ENCODE assay signal across 11 cellular contexts in the genomic region with DNA sequence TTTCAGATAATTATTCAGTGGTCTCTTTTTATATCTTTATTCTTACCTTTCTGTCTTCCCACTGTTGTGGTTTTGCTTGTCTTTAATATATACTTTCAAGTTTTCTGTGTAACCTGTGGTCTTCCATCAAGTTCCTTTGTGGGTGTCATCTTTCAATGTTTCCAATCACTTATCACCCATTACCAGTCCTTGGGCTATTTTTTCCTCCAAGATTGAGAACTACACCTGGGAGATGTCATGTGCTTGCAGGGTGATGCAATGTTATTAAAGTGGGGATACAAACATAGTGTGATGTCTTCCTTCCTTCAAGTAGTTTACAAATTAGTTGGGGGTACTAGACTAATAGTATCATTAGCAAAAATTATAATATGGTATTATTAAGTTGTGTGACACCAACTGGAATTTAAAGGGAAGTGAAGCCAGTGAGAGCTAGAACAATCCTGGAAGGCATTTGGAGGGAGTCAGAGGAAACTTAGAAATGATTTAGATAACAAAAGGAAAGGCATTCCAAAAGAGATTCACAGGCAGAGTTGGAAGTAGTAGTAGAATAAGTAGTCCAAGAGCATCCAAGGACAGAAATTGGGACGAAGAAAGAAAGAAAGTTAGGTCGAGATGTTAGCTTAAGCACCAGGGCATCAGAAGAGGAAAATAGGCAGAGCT. TPM values are rescaled to one million over a fixed set of nuclear protein-coding genes. Genes with fewer than 3 reads are reported as not detected.
DNase-seq lines count a peak whose midpoint lies in the region; ATAC-seq and TF ChIP-seq lines count a peak whose summit lies in the region.
"Had no signal": no experiment of that assay in that cellular context is flagged by ENCODE, and none has a peak within 500 bp of the region (broad histone marks: within the 10 kb centered on the region; RNA-seq: fewer than 3 reads in every experiment).

No MANE protein-coding gene starts in this region.

- peaks cover 46% of the 10 kb centered on the region for H3K4me1 Mint-ChIP-seq in HFFc6 (ENCODE audit: low read depth)

- no peak for TF ChIP-seq EP300 in neural cell (conservative IDR thresholded peaks at IDR 0.05; ENCODE audit: poor library complexity, severe bottlenecking)

- peaks cover 24% of the 10 kb centered on the region for H3K36me3 Mint-ChIP-seq in HFFc6 (ENCODE audit: low read depth)

- H3K79me2 ChIP-seq in DND-41 (ENCODE audit: insufficient read depth, low read length) (peaks cover 85% of the 10 kb centered on the region), neural cell (replicated peaks; ENCODE audit: insufficient read depth, low read length) (peaks cover 60% of the 10 kb centered on the region)

- H3K9me3 Mint-ChIP-seq in HFFc6 = peaks cover 14% of the 10 kb centered on the region

- H4K20me1 ChIP-seq in DND-41 (ENCODE audit: insufficient read depth, low read length) (peaks cover 7% of the 10 kb centered on the region; the same call in 1 of the 2 replicates), neural cell (ENCODE audit: insufficient read depth) (no peaks in the 10 kb centered on the region)

- no peaks in the 10 kb centered on the region for H3K27me3 Mint-ChIP-seq in HFFc6 (ENCODE audit: insufficient read depth)

- H3F3A ChIP-seq in neural cell (ENCODE audit: insufficient read depth, low read length, poor library complexity, severe bottlenecking) = peaks cover 4% of the 10 kb centered on the region

- DNase-seq in DND-41 (no peak), HFFc6 (no peak), astrocyte of the hippocampus (ENCODE audit: low read depth, low spot score) (peak; percentile 18), brain microvascular endothelial cell (no peak), left ventricle myocardium inferior (no peak), coronary artery (ENCODE audit: low spot score) (no peak)
- DNase-seq: dermis blood vessel endothelial cell; Peyer's patch; stimulated activated CD4-positive, alpha-beta T cell treated with anti-CD3 and anti-CD28 coated beads, Interleukin-1b, Interleukin-23, amount 100 ng/mL, for 48 hours; uterus had no signal

- H3K9me2 ChIP-seq in neural cell (ENCODE audit: insufficient read depth, low read length) = no peaks in the 10 kb centered on the region

- H2AFZ ChIP-seq in DND-41 (ENCODE audit: low read depth, low read length) (no peak overlapping the region), neural cell (ENCODE audit: low read depth, low read length) (no peak overlapping the region)

- H3K4me1 ChIP-seq in DND-41 (ENCODE audit: insufficient read depth, low read length) (peaks cover 48% of the 10 kb centered on the region), left ventricle myocardium inferior (peaks cover 78% of the 10 kb centered on the region)
- H3K4me1 ChIP-seq: uterus had no signal

- H3K27me3 ChIP-seq in DND-41 (ENCODE audit: insufficient read depth, low read length, poor library complexity) (no peaks in the 10 kb centered on the region), neural cell (ENCODE audit: insufficient read depth, low read depth, low read length) (no peaks in the 10 kb centered on the region), brain microvascular endothelial cell (replicated peaks) (no peaks in the 10 kb centered on the region), left ventricle myocardium inferior (ENCODE audit: low read depth) (no peaks in the 10 kb centered on the region)
- H3K27me3 ChIP-seq: Peyer's patch, uterus had no signal

- ATAC-seq in DND-41 (ENCODE audit: insufficient read depth, low read depth) = no peak

- no peak for TF ChIP-seq RAD21 in neural cell (conservative IDR thresholded peaks at IDR 0.05)

- H3K27ac ChIP-seq in DND-41 (ENCODE audit: low read length) (no peak overlapping the region; the same call in 1 of the 2 replicates), neural cell (ENCODE audit: low read length) (no peak overlapping the region), brain microvascular endothelial cell (no peak overlapping the region), left ventricle myocardium inferior (replicated peaks) (no peak overlapping the region), coronary artery (no peak overlapping the region)
- H3K27ac ChIP-seq: Peyer's patch, uterus had no signal

- intact Hi-C loops in left ventricle myocardium inferior (cut with micrococcal nuclease) = no loop called here

- TF ChIP-seq CTCF in DND-41 (IDR thresholded peaks at IDR 0.05; ENCODE audit: borderline replicate concordance, extremely low read depth, low read length, poor library complexity, severe bottlenecking) (no peak), HFFc6 (IDR thresholded peaks at IDR 0.05) (no peak), neural cell (IDR thresholded peaks at IDR 0.05; ENCODE audit: poor library complexity, severe bottlenecking) (no peak), brain microvascular endothelial cell (IDR thresholded peaks at IDR 0.05; ENCODE audit: low read depth, low read length, missing control alignments) (no peak), left ventricle myocardium inferior (IDR thresholded peaks at IDR 0.05; ENCODE audit: borderline replicate concordance) (no peak), coronary artery (IDR thresholded peaks at IDR 0.05) (no peak)

- H3K4me2 ChIP-seq in DND-41 (ENCODE audit: insufficient read depth, low read length) (peak overlapping the region; percentile 77; the same call in 1 of the 2 replicates), neural cell (ENCODE audit: low read length) (no peak overlapping the region)

- in situ Hi-C loops in brain microvascular endothelial cell (cut with HindIII; ENCODE audit: low pct_ligation_motif_present, low sequenced_read_pairs) = no loop called here

- H3K9me3 ChIP-seq in DND-41 (ENCODE audit: insufficient read depth, low read length, severe bottlenecking) = no peaks in the 10 kb centered on the region
- H3K9me3 ChIP-seq in neural cell (ENCODE audit: low read length) = no peaks in the 10 kb centered on the region
- peaks cover 5% of the 10 kb centered on the region for H3K9me3 ChIP-seq in left ventricle myocardium inferior (replicated peaks)
- H3K9me3 ChIP-seq: uterus had no signal

- H3K4me3 Mint-ChIP-seq in HFFc6 = peak overlapping the region; percentile 97

- H3K36me3 ChIP-seq in DND-41 (ENCODE audit: insufficient read depth, low read length) (no peaks in the 10 kb centered on the region), neural cell (ENCODE audit: insufficient read depth, low read length) (no peaks in the 10 kb centered on the region), brain microvascular endothelial cell (replicated peaks) (no peaks in the 10 kb centered on the region), left ventricle myocardium inferior (no peaks in the 10 kb centered on the region)
- H3K36me3 ChIP-seq: Peyer's patch, uterus had no signal

- H3K4me3 ChIP-seq in DND-41 (ENCODE audit: low read depth in 1 of 2, low read length in 2 of 2) = no peak overlapping the region; a peak in 1 of 4 replicates
- H3K4me3 ChIP-seq in neural cell (ENCODE audit: low read length) = peak overlapping the region; percentile 89
- no peak overlapping the region for H3K4me3 ChIP-seq in brain microvascular endothelial cell (ENCODE audit: low read depth, low read length)
- H3K4me3 ChIP-seq in left ventricle myocardium inferior = no peak overlapping the region
- no peak overlapping the region for H3K4me3 ChIP-seq in coronary artery
- H3K4me3 ChIP-seq: Peyer's patch, uterus had no signal

- peak overlapping the region; percentile 26 for H3K27ac Mint-ChIP-seq in HFFc6

- H3K9ac ChIP-seq in DND-41 (ENCODE audit: low read depth, low read length) (no peak overlapping the region; the same call in 1 of the 2 replicates), neural cell (ENCODE audit: low read length) (no peak overlapping the region)

TF ChIP-seq in neural cell, 6 proteins besides CTCF, POLR2A, EP300 and RAD21:
- TF ChIP-seq TAF1 (IDR thresholded peaks at IDR 0.05; ENCODE audit: low read depth) (no peak), POLR2AphosphoS5 (IDR thresholded peaks at IDR 0.05) (no peak), SMC3 (conservative IDR thresholded peaks at IDR 0.05; ENCODE audit: poor library complexity) (no peak), MXI1 (conservative IDR thresholded peaks at IDR 0.05; ENCODE audit: poor library complexity, severe bottlenecking) (no peak), EZH2 (IDR thresholded peaks at IDR 0.05; ENCODE audit: borderline replicate concordance, insufficient read depth, low read length, poor library complexity, severe bottlenecking) (no peak)
- TF ChIP-seq, protein P1, sequence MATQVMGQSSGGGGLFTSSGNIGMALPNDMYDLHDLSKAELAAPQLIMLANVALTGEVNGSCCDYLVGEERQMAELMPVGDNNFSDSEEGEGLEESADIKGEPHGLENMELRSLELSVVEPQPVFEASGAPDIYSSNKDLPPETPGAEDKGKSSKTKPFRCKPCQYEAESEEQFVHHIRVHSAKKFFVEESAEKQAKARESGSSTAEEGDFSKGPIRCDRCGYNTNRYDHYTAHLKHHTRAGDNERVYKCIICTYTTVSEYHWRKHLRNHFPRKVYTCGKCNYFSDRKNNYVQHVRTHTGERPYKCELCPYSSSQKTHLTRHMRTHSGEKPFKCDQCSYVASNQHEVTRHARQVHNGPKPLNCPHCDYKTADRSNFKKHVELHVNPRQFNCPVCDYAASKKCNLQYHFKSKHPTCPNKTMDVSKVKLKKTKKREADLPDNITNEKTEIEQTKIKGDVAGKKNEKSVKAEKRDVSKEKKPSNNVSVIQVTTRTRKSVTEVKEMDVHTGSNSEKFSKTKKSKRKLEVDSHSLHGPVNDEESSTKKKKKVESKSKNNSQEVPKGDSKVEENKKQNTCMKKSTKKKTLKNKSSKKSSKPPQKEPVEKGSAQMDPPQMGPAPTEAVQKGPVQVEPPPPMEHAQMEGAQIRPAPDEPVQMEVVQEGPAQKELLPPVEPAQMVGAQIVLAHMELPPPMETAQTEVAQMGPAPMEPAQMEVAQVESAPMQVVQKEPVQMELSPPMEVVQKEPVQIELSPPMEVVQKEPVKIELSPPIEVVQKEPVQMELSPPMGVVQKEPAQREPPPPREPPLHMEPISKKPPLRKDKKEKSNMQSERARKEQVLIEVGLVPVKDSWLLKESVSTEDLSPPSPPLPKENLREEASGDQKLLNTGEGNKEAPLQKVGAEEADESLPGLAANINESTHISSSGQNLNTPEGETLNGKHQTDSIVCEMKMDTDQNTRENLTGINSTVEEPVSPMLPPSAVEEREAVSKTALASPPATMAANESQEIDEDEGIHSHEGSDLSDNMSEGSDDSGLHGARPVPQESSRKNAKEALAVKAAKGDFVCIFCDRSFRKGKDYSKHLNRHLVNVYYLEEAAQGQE (IDR thresholded peaks at IDR 0.05; ENCODE audit: borderline replicate concordance) = no peak

RNA-seq across cellular contexts. Expression of a gene that starts 3.4 kb away (rescaled TPM):
- 10 to 100 TPM; 60.3 to 73.8 (median 67.9) TPM for total RNA-seq in HFFc6 (2021; fragmentation: NEBNext Ultra II Directional; extraction: Animal tissue kit (Norgen Biotek cat#: 25700))
- 83.3 and 83.8 TPM in 2 replicates for polyA plus RNA-seq in neural cell
- polyA minus RNA-seq in neural cell = 153 and 181 TPM in 2 replicates
- 18.9 TPM for total RNA-seq in left ventricle myocardium inferior
